In genomic region chr16:66486773-66487579, GRCh38 we compare ENCODE assay signal across 9 cellular contexts. TPM values are rescaled to one million over a fixed set of nuclear protein-coding genes. Genes with fewer than 3 reads are reported as not detected.
DNase-seq lines count a peak whose midpoint lies in the region; ATAC-seq and TF ChIP-seq lines count a peak whose summit lies in the region.
"Had no signal": no experiment of that assay in that cellular context is flagged by ENCODE, and none has a peak within 500 bp of the region (broad histone marks: within the 10 kb centered on the region; RNA-seq: fewer than 3 reads in every experiment).

No MANE protein-coding gene starts in this region.

- H3K27ac ChIP-seq in mesodermal cell (ENCODE audit: low read depth, low read length, severe bottlenecking), result peak overlapping the region; percentile 36

- 76 to 78% methylated on average over 3 of the region's 3 CpGs for WGBS in mesodermal cell (ENCODE audit: insufficient coverage in 2 of 2), 2 experiments

- no peaks in the 10 kb centered on the region for H3K9me3 ChIP-seq in mesodermal cell (ENCODE audit: control insufficient read depth, low read length)

- peaks cover 14% of the 10 kb centered on the region for H3K4me1 ChIP-seq in mesodermal cell (ENCODE audit: control insufficient read depth, insufficient read depth, low read length, poor library complexity, severe bottlenecking)

- TF ChIP-seq CTCF in AG10803 (conservative IDR thresholded peaks at IDR 0.05; ENCODE audit: low read length), result no peak

- DNase-seq in AG10803 (ENCODE audit: low read depth) (peak; percentile 80), NCI-H146 (lab: John Stamatoyannopoulos, UW) (peak; percentile 82), dermis blood vessel endothelial cell (peak; percentile 78), SIG-M5 treated with dmso at 0.1 percent for 504 hours (lab: John Stamatoyannopoulos, UW; ENCODE audit: unreplicated experiment) (no peak), COLO668 (lab: John Stamatoyannopoulos, UW; ENCODE audit: unreplicated experiment) (no peak)

- H3K36me3 ChIP-seq in mesodermal cell (ENCODE audit: control insufficient read depth, insufficient read depth, low read length), result no peaks in the 10 kb centered on the region

- no peak overlapping the region for H3K4me3 ChIP-seq in AG10803 (ENCODE audit: low read length)
- H3K4me3 ChIP-seq in mesodermal cell (ENCODE audit: extremely low read depth, insufficient read depth, low read length, poor library complexity, severe bottlenecking), result no peak overlapping the region

- ATAC-seq in GM18867 (IDR thresholded peaks at IDR 0.05; ENCODE audit: unreplicated experiment) (no peak), HG03175 (IDR thresholded peaks at IDR 0.05; ENCODE audit: unreplicated experiment) (no peak)

RNA-seq across cellular contexts. Expression of gene BEAN1, which starts 59.9 kb away (rescaled TPM):
- total RNA-seq in dermis blood vessel endothelial cell, result 0.09 and 0.34 TPM in 2 replicates
- polyA plus RNA-seq in mesodermal cell (2013, experiment 1 of 2), result 3.1 TPM
- polyA plus RNA-seq in mesodermal cell (2013, experiment 2 of 2), result 2.4 TPM
- total RNA-seq: T-helper 2 cell treated with Interferon-gamma antibody and Interleukin-4, amounts not matched to agents 100 ng/mL and 5 ng/mL, for 36 hours had no signal

Comparison
In these comparisons a context has a peak if more than half of its experiments do, and no peak if none do; other contexts are left out.
1. DNase-seq: peak in AG10803 (single experiment), NCI-H146 (single experiment) and dermis blood vessel endothelial cell (single experiment); none in SIG-M5 treated with dmso at 0.1 percent for 504 hours (single experiment) and COLO668 (single experiment).